Comparison of ENCODE assay signal across 21 cellular contexts in genomic region chr4:110798682-110799081, GRCh38.
"Had no signal": no experiment of that assay in that cellular context is flagged by ENCODE, and none has a peak within 500 bp of the region (broad histone marks: within the 10 kb centered on the region; RNA-seq: fewer than 3 reads in every experiment).

No MANE protein-coding gene starts in this region.

- H3K4me1 Mint-ChIP-seq: activated naive CD4-positive, alpha-beta T cell treated with anti-CD3 and anti-CD28 coated beads, Interleukin-2, amount 50 U/mL, for 24 hours; memory B cell; stimulated activated naive CD8-positive, alpha-beta T cell treated with anti-CD3 and anti-CD28 coated beads, Interleukin-15, amount 100 ng/mL, for 72 hours had no signal

- H3K9ac ChIP-seq: parathyroid adenoma had no signal

- H3K4me3 Mint-ChIP-seq: activated CD4-positive, alpha-beta memory T cell treated with anti-CD3 and anti-CD28 coated beads for 36 hours; activated naive CD4-positive, alpha-beta T cell treated with anti-CD3 and anti-CD28 coated beads, Interleukin-2, amount 50 U/mL, for 24 hours; activated T-cell treated with anti-CD3 and anti-CD28 coated beads, Interleukin-2, amount 50 U/mL, for 72 hours; memory B cell; nephron progenitor cell; stimulated activated naive CD8-positive, alpha-beta T cell treated with anti-CD3 and anti-CD28 coated beads, Interleukin-15, amount 100 ng/mL, for 72 hours had no signal

- H3K27me3 ChIP-seq: gastrocnemius medialis, transverse colon, uterus had no signal

- H3K4me3 ChIP-seq: gastrocnemius medialis, mucosa of descending colon, transverse colon, uterus had no signal

- H3K9me3 Mint-ChIP-seq: activated CD4-positive, alpha-beta memory T cell treated with anti-CD3 and anti-CD28 coated beads for 36 hours; activated naive CD4-positive, alpha-beta T cell treated with anti-CD3 and anti-CD28 coated beads, Interleukin-2, amount 50 U/mL, for 24 hours; activated T-cell treated with anti-CD3 and anti-CD28 coated beads, Interleukin-2, amount 50 U/mL, for 72 hours; memory B cell; nephron progenitor cell had no signal

- H3K4me1 ChIP-seq: gastrocnemius medialis, parathyroid adenoma, uterus had no signal

- DNase-seq: activated CD4-positive, alpha-beta memory T cell treated with anti-CD3 and anti-CD28 coated beads for 36 hours; activated CD4-positive, alpha-beta T cell treated with anti-CD3 and anti-CD28 coated beads for 48 hours; activated effector memory CD4-positive, alpha-beta T cell treated with anti-CD3 and anti-CD28 coated beads, Interleukin-2, amount 50 U/mL, for 16 hours; activated T-cell treated with anti-CD3 and anti-CD28 coated beads, Interleukin-2, amount 50 U/mL, for 72 hours; aorta; brain microvascular endothelial cell; caudate nucleus; dermis blood vessel endothelial cell; effector CD8-positive, alpha-beta T cell; gastrocnemius medialis; nephron progenitor cell; stimulated activated CD4-positive, alpha-beta T cell treated with anti-CD3 and anti-CD28 coated beads, Interleukin-1b, Interleukin-23, amount 100 ng/mL, for 48 hours; stimulated activated naive CD8-positive, alpha-beta T cell treated with anti-CD3 and anti-CD28 coated beads, Interleukin-15, amount 100 ng/mL, for 72 hours; transverse colon; uterus had no signal

- ATAC-seq: activated T-cell treated with anti-CD3 and anti-CD28 coated beads, Interleukin-2, amount 50 U/mL, for 72 hours; esophagus mucosa; gastrocnemius medialis; mucosa of descending colon; right cardiac atrium; stimulated activated naive CD8-positive, alpha-beta T cell treated with anti-CD3 and anti-CD28 coated beads, Interleukin-15, amount 100 ng/mL, for 72 hours had no signal

- H3K9me3 ChIP-seq: gastrocnemius medialis, mucosa of descending colon, transverse colon, uterus had no signal

- H3K36me3 Mint-ChIP-seq: activated CD4-positive, alpha-beta memory T cell treated with anti-CD3 and anti-CD28 coated beads for 36 hours; activated naive CD4-positive, alpha-beta T cell treated with anti-CD3 and anti-CD28 coated beads, Interleukin-2, amount 50 U/mL, for 24 hours; memory B cell had no signal

- H3K27ac ChIP-seq: brain microvascular endothelial cell, gastrocnemius medialis, parathyroid adenoma, transverse colon, uterus had no signal

- H3K36me3 ChIP-seq: brain microvascular endothelial cell, gastrocnemius medialis, transverse colon, uterus had no signal

- H3K27ac Mint-ChIP-seq: activated CD4-positive, alpha-beta memory T cell treated with anti-CD3 and anti-CD28 coated beads for 36 hours; activated naive CD4-positive, alpha-beta T cell treated with anti-CD3 and anti-CD28 coated beads, Interleukin-2, amount 50 U/mL, for 24 hours; activated T-cell treated with anti-CD3 and anti-CD28 coated beads, Interleukin-2, amount 50 U/mL, for 72 hours; memory B cell; nephron progenitor cell; stimulated activated naive CD8-positive, alpha-beta T cell treated with anti-CD3 and anti-CD28 coated beads, Interleukin-15, amount 100 ng/mL, for 72 hours had no signal
